ENCODE assay signal across 1 cellular context in the genomic region with DNA sequence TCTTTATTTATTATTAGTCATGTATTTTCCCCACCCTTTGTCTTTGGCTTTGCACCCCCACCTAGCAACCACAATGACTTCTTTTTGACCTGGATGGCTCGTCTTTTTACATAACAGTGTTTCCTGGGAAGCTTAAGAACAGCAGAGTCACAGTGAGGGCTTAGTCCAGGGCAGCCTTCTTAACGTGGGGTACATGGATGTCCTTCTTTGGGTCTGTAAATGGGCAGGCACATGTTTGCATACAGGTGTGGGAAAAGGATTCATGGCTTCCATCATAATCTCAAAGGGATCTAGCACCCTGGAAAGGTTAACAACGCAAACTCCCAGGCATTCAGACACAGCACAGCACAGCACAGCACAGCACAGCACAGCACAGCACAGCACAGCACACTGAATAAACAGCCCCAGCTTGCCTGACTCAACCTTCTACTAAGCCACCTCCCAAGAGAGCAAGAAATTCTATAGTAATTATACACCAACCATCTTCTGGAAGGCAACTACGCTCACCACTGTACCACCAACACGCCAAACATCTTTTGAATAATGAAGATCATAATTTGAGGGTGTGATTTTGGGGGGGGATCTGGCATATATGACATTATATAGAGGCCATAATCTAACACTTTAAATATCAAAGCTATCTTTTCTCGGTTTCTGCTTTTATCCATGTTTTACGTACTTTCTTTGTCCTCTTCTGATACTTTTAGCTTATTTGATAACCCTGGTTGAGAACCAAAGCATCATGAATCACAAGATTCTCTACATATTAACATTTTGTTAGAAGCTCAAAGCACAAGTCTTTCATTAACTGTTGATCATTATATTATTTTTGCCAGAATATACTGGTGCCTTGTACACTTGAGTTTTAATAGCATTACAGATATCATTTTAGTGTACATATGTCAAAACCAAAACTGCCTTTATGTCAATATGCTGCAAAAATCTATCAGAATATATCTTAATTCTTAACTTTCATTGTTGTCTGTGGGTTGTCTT.
TF ChIP-seq lines count a peak whose summit lies in the region.

No MANE protein-coding gene starts in this region.

TF ChIP-seq in liver, 16 proteins besides CTCF, POLR2A, EP300 and RAD21 (continued from another document):
- TF ChIP-seq, protein P1, sequence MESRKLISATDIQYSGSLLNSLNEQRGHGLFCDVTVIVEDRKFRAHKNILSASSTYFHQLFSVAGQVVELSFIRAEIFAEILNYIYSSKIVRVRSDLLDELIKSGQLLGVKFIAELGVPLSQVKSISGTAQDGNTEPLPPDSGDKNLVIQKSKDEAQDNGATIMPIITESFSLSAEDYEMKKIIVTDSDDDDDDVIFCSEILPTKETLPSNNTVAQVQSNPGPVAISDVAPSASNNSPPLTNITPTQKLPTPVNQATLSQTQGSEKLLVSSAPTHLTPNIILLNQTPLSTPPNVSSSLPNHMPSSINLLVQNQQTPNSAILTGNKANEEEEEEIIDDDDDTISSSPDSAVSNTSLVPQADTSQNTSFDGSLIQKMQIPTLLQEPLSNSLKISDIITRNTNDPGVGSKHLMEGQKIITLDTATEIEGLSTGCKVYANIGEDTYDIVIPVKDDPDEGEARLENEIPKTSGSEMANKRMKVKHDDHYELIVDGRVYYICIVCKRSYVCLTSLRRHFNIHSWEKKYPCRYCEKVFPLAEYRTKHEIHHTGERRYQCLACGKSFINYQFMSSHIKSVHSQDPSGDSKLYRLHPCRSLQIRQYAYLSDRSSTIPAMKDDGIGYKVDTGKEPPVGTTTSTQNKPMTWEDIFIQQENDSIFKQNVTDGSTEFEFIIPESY (IDR thresholded peaks at IDR 0.05) = no peak
- TF ChIP-seq YY1 (IDR thresholded peaks at IDR 0.05) (no peak), HNF4G (IDR thresholded peaks at IDR 0.05) (no peak), EGR1 (IDR thresholded peaks at IDR 0.05; ENCODE audit: low read depth in 2 of 2) (no peak)
